16 cellular contexts compared by ENCODE assay signal in the genomic region with DNA sequence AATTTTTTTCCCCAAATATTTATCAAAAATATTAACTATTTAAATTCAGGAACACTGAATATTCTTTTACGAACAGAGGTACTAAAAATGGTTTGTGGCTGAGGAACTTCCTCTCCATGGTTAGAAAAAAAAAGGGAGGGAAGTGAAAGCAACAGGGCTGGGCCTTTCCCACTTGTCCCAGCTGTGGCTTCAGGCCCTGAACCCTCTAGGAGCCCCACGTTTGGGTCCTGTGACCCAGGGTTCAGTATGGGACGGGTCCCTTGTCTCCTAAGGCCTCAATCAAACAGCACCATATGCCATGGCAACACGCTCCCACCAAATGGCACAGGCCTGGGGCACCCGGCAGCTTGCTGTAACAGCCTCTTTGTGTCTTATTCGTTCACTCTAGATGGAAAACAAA. TPM values are rescaled to one million over a fixed set of nuclear protein-coding genes. Genes with fewer than 3 reads are reported as not detected.
DNase-seq lines count a peak whose midpoint lies in the region; ATAC-seq, FAIRE-seq and TF ChIP-seq lines count a peak whose summit lies in the region.
"Had no signal": no experiment of that assay in that cellular context is flagged by ENCODE, and none has a peak within 500 bp of the region (broad histone marks: within the 10 kb centered on the region; RNA-seq: fewer than 3 reads in every experiment).

No MANE protein-coding gene starts in this region.

- intact Hi-C loops in kidney (cut with DNase I): loop anchor here (5.0 kb wide), 1 partner anchor 120 kb away; no protein-coding TSS in a partner anchor

- H3K27ac ChIP-seq in kidney (ENCODE audit: low read depth in 2 of 2, low read length in 2 of 2) (no peak overlapping the region), suprapubic skin (peak overlapping the region; percentile 58), small intestine (ENCODE audit: low read depth in 1 of 2, low read length in 1 of 2) (peak overlapping the region in 1 of 2 donors; percentile 0)
- H3K27ac ChIP-seq: SK-N-MC had no signal

- peak; percentile 83 to 86 for DNase-seq in Kasumi-1 (lab: John Stamatoyannopoulos, UW)
- no peak for DNase-seq in T-helper 17 cell
- peak; percentile 46 for DNase-seq in kidney
- no peak for DNase-seq in suprapubic skin (ENCODE audit: low spot score in 2 of 2)
- no peak for DNase-seq in KBM-7
- DNase-seq in 8988T: no peak
- no peak for DNase-seq in small intestine
- DNase-seq: activated CD8-positive, alpha-beta memory T cell treated with anti-CD3 and anti-CD28 coated beads, Interleukin-2, amount 10 ng/mL, durations not matched to agents 7 days and 5 days; DMS79 treated with DMSO at 0.1 percent for 48 hours; islet precursor cell; NCI-H2227 treated with DMSO at 0.1 percent for 48 hours had no signal

- TF ChIP-seq EP300 in suprapubic skin (IDR thresholded peaks at IDR 0.05): no peak

- peak overlapping the region; percentile 34 for H3K27ac Mint-ChIP-seq in T-helper 17 cell

- peaks cover 0 to 6% of the 10 kb centered on the region in 2 donors for H3K4me1 ChIP-seq in kidney (ENCODE audit: control insufficient read depth in 1 of 2, insufficient read depth in 1 of 2, low read depth in 1 of 2, low read length in 2 of 2)
- peaks cover 46% of the 10 kb centered on the region for H3K4me1 ChIP-seq in suprapubic skin
- no peaks in the 10 kb centered on the region for H3K4me1 ChIP-seq in small intestine (ENCODE audit: control insufficient read depth in 2 of 2, insufficient read depth in 1 of 2, low read depth in 1 of 2, low read length in 1 of 2)
- H3K4me1 ChIP-seq: body of pancreas, pancreas had no signal

- peaks cover 2% of the 10 kb centered on the region for H3K4me1 Mint-ChIP-seq in T-helper 17 cell

- H3K36me3 ChIP-seq in kidney (ENCODE audit: control insufficient read depth in 1 of 2, insufficient read depth in 2 of 2, low read length in 2 of 2): no peaks in the 10 kb centered on the region
- no peaks in the 10 kb centered on the region for H3K36me3 ChIP-seq in suprapubic skin
- no peaks in the 10 kb centered on the region for H3K36me3 ChIP-seq in small intestine (ENCODE audit: control insufficient read depth in 2 of 2, insufficient read depth in 2 of 2, low read length in 2 of 2)
- H3K36me3 ChIP-seq: pancreas, thoracic aorta had no signal

- in situ Hi-C loops in KBM-7 (cut with MboI; ENCODE audit: low pct_unique_long_range_greater_than_20kb, low sequenced_read_pairs): no loop called here

- no peaks in the 10 kb centered on the region for H3K36me3 Mint-ChIP-seq in T-helper 17 cell (ENCODE audit: low read depth)

- 69% methylated on average over 6 of the region's 6 CpGs for WGBS in suprapubic skin
- 69 to 86% (median 78%) methylated on average over 6 of the region's 6 CpGs for WGBS in small intestine, 3 donors

- no peak overlapping the region for H3K9ac ChIP-seq in kidney (ENCODE audit: low read length in 2 of 2)

- TF ChIP-seq POLR2A in suprapubic skin (IDR thresholded peaks at IDR 0.05): no peak

- ATAC-seq in T-helper 17 cell: no peak
- ATAC-seq: activated CD8-positive, alpha-beta memory T cell treated with anti-CD3 and anti-CD28 coated beads, Interleukin-2, amount 10 ng/mL, durations not matched to agents 7 days and 5 days; body of pancreas had no signal

- no peaks in the 10 kb centered on the region for H3K27me3 ChIP-seq in suprapubic skin
- H3K27me3 ChIP-seq in small intestine (ENCODE audit: control insufficient read depth in 2 of 2, insufficient read depth in 2 of 2, low read length in 2 of 2): no peaks in the 10 kb centered on the region
- H3K27me3 ChIP-seq: body of pancreas, pancreas had no signal

- TF ChIP-seq CTCF in kidney (IDR thresholded peaks at IDR 0.05; ENCODE audit: borderline replicate concordance, extremely low read depth, insufficient read depth): no peak
- TF ChIP-seq CTCF in suprapubic skin (IDR thresholded peaks at IDR 0.05): no peak

- no peak overlapping the region for H3K4me3 ChIP-seq in kidney (ENCODE audit: low read length in 2 of 2)
- H3K4me3 ChIP-seq in suprapubic skin: no peak overlapping the region
- H3K4me3 ChIP-seq in small intestine (ENCODE audit: low read depth in 1 of 2, low read length in 2 of 2): no peak overlapping the region
- H3K4me3 ChIP-seq: body of pancreas, pancreas, SK-N-MC, thoracic aorta had no signal

- H3K4me3 Mint-ChIP-seq in T-helper 17 cell: no peak overlapping the region
- H3K4me3 Mint-ChIP-seq: activated CD8-positive, alpha-beta memory T cell treated with anti-CD3 and anti-CD28 coated beads, Interleukin-2, amount 10 ng/mL, durations not matched to agents 7 days and 5 days had no signal

- no peaks in the 10 kb centered on the region for H3K9me3 ChIP-seq in T-helper 17 cell (ENCODE audit: control insufficient read depth, low read length, poor library complexity, severe bottlenecking)
- H3K9me3 ChIP-seq in kidney (ENCODE audit: control insufficient read depth in 1 of 2, low read length in 2 of 2): no peaks in the 10 kb centered on the region
- no peaks in the 10 kb centered on the region for H3K9me3 ChIP-seq in suprapubic skin
- no peaks in the 10 kb centered on the region for H3K9me3 ChIP-seq in small intestine (ENCODE audit: control insufficient read depth, low read depth)
- H3K9me3 ChIP-seq: body of pancreas, pancreas, thoracic aorta had no signal

- FAIRE-seq in kidney (lab: Jason Lieb, UNC) (no peak), small intestine (lab: Jason Lieb, UNC) (no peak)
- FAIRE-seq: H1, pancreas had no signal

- H3K27me3 Mint-ChIP-seq in T-helper 17 cell: no peaks in the 10 kb centered on the region
- H3K27me3 Mint-ChIP-seq: activated CD8-positive, alpha-beta memory T cell treated with anti-CD3 and anti-CD28 coated beads, Interleukin-2, amount 10 ng/mL, durations not matched to agents 7 days and 5 days had no signal

RNA-seq across cellular contexts. Expression of a gene that starts 32.4 kb away (rescaled TPM):
- 1 to 10 TPM in 1 of 2 donors, under 1 TPM in 1; 0.47 to 1.4 TPM for total RNA-seq in T-helper 17 cell
- 2.2 TPM for total RNA-seq in kidney
- 2.5 TPM for polyA plus RNA-seq in kidney (ENCODE audit: insufficient read depth, low read depth, low replicate concordance)
- total RNA-seq in suprapubic skin: 1 to 10 TPM; 1.1 to 4.8 (median 1.6) TPM
- 10 to 100 TPM in 1 of 3 donors, 1 to 10 TPM in 2; 2.7 to 19.4 (median 4.1) TPM for polyA plus RNA-seq in small intestine

Comparison
In these comparisons a context has a peak if more than half of its experiments do, and no peak if none do; other contexts are left out.
1. DNase-seq: peak in Kasumi-1 (2 of 2) and kidney (single experiment); none in T-helper 17 cell (0 of 3), suprapubic skin (0 of 2), KBM-7 (single experiment), 8988T (single experiment) and small intestine (single experiment).